In the genomic region with DNA sequence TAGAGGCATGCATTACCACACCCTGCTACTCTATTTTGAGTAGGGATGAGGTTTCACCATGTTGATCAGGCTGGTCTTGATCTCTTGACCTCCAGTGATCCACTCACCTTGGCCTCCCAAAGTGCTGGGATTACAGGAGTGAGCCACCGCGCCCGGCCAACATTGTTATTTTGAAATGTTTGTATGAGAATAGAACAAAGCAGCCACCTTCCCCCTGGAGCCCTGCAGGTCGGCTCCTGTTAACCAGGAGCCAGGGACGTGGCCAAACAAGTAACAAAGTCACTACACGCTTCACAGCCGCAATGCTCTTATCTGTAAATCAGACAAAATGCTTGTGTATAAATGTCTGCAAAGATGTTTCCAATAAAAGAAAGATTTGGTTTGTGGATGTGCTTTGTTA, we compare ENCODE assay signal across 30 cellular contexts.
"Had no signal": no experiment of that assay in that cellular context is flagged by ENCODE, and none has a peak within 500 bp of the region (broad histone marks: within the 10 kb centered on the region; RNA-seq: fewer than 3 reads in every experiment).

No MANE protein-coding gene starts in this region.

- H3K27ac Mint-ChIP-seq: memory B cell; naive B cell; natural killer cell treated with Interleukin-12 subunit alpha and Interleukin-12 subunit beta and Interleukin-15 and Interleukin-18, amount 100 ng/mL, for 72 hours; stimulated activated effector memory CD8-positive, alpha-beta T cell treated with anti-CD3 and anti-CD28 coated beads, Interleukin-12 subunit alpha, Interleukin-12 subunit beta, amount 100 ng/mL, for 72 hours had no signal

- H3K36me3 ChIP-seq: esophagus squamous epithelium, heart right ventricle, prostate gland, right atrium auricular region, stomach, thyroid gland, vagina had no signal

- H3K9me3 ChIP-seq: esophagus squamous epithelium, heart right ventricle, prostate gland, right atrium auricular region, stomach, thyroid gland, vagina had no signal

- H3K4me2 ChIP-seq: smooth muscle cell had no signal

- H3K4me1 Mint-ChIP-seq: memory B cell; naive B cell; stimulated activated effector memory CD8-positive, alpha-beta T cell treated with anti-CD3 and anti-CD28 coated beads, Interleukin-12 subunit alpha, Interleukin-12 subunit beta, amount 100 ng/mL, for 72 hours had no signal

- H3K27ac ChIP-seq: coronary artery, esophagus squamous epithelium, heart right ventricle, prostate gland, right atrium auricular region, stomach, thyroid gland, vagina had no signal

- ATAC-seq: heart right ventricle; left lobe of liver; mucosa of descending colon; natural killer cell treated with Interleukin-12 subunit alpha and Interleukin-12 subunit beta and Interleukin-15 and Interleukin-18, amount 100 ng/mL, for 72 hours; sciatic nerve; stimulated activated effector memory CD8-positive, alpha-beta T cell treated with anti-CD3 and anti-CD28 coated beads, Interleukin-12 subunit alpha, Interleukin-12 subunit beta, amount 100 ng/mL, for 72 hours had no signal

- H3K4me1 ChIP-seq: esophagus squamous epithelium, heart right ventricle, prostate gland, right atrium auricular region, stomach, thyroid gland, vagina had no signal

- DNase-seq: dermis blood vessel endothelial cell; effector memory CD4-positive, alpha-beta T cell; erythroblast; esophagus squamous epithelium; foreskin melanocyte; glutamatergic neuron; heart right ventricle; hippocampal formation; kidney; mucosa of descending colon; naive B cell; nucleus accumbens; stimulated activated CD4-positive, alpha-beta T cell treated with anti-CD3 and anti-CD28 coated beads, Interleukin-12 subunit alpha, Interleukin-12 subunit beta, amount 100 ng/mL, for 4 hours; stimulated activated CD4-positive, alpha-beta T cell treated with anti-CD3 and anti-CD28 coated beads, Interleukin-1b, Interleukin-23, amount 100 ng/mL, for 48 hours; stimulated activated CD4-positive, alpha-beta T cell treated with anti-CD3 and anti-CD28 coated beads, Interleukin-4, amount 100 ng/mL, for 24 hours; stimulated activated naive CD4-positive, alpha-beta T cell treated with Interleukin-2 at 50 U/mL for 16 hours; stomach; thyroid gland; trophoblast cell had no signal

- H3K9me3 Mint-ChIP-seq: memory B cell; natural killer cell treated with Interleukin-12 subunit alpha and Interleukin-12 subunit beta and Interleukin-15 and Interleukin-18, amount 100 ng/mL, for 72 hours had no signal

- H3K27me3 Mint-ChIP-seq: memory B cell; naive B cell; natural killer cell treated with Interleukin-12 subunit alpha and Interleukin-12 subunit beta and Interleukin-15 and Interleukin-18, amount 100 ng/mL, for 72 hours had no signal

- H3K4me3 Mint-ChIP-seq: memory B cell; naive B cell; natural killer cell treated with Interleukin-12 subunit alpha and Interleukin-12 subunit beta and Interleukin-15 and Interleukin-18, amount 100 ng/mL, for 72 hours; stimulated activated effector memory CD8-positive, alpha-beta T cell treated with anti-CD3 and anti-CD28 coated beads, Interleukin-12 subunit alpha, Interleukin-12 subunit beta, amount 100 ng/mL, for 72 hours had no signal

- H3K4me3 ChIP-seq: coronary artery, esophagus squamous epithelium, heart right ventricle, lung, mucosa of descending colon, prostate gland, right atrium auricular region, smooth muscle cell, stomach, thyroid gland, vagina had no signal

- H3K36me3 Mint-ChIP-seq: memory B cell; naive B cell; natural killer cell treated with Interleukin-12 subunit alpha and Interleukin-12 subunit beta and Interleukin-15 and Interleukin-18, amount 100 ng/mL, for 72 hours; stimulated activated effector memory CD8-positive, alpha-beta T cell treated with anti-CD3 and anti-CD28 coated beads, Interleukin-12 subunit alpha, Interleukin-12 subunit beta, amount 100 ng/mL, for 72 hours had no signal

- H3K27me3 ChIP-seq: esophagus squamous epithelium, heart right ventricle, right atrium auricular region, stomach, thyroid gland, vagina had no signal
